In genomic region chr20:37406010-37406998, GRCh38 we compare ENCODE assay signal across 1 cellular context.
TF ChIP-seq lines count a peak whose summit lies in the region.

No MANE protein-coding gene starts in this region.

TF ChIP-seq in HepG2, 621 proteins besides CTCF, POLR2A, EP300 and RAD21 (continued from another document and continues in another):
- peak; percentile 99 for TF ChIP-seq ZNF687 (CRISPR knock-in tag; IDR thresholded peaks at IDR 0.05)
- TF ChIP-seq ESRRA (CRISPR knock-in tag; IDR thresholded peaks at IDR 0.05; ENCODE audit: low read depth) = peak; percentile 86
- TF ChIP-seq ZNF747 (CRISPR knock-in tag; IDR thresholded peaks at IDR 0.05; ENCODE audit: borderline replicate concordance) = no peak
- TF ChIP-seq CHCHD3 (CRISPR knock-in tag; IDR thresholded peaks at IDR 0.05) = peak; percentile 96
- TF ChIP-seq SNAPC2 (CRISPR knock-in tag; IDR thresholded peaks at IDR 0.05) = peak; percentile 88; the same call in 1 of the 2 replicates
- no peak for TF ChIP-seq RFXANK (CRISPR knock-in tag; IDR thresholded peaks at IDR 0.05)
- TF ChIP-seq ZNF841 (CRISPR knock-in tag; IDR thresholded peaks at IDR 0.05; ENCODE audit: borderline replicate concordance) = peak; percentile 46; the same call in 1 of the 2 replicates
- 0 out of 2 replicates have a peak, but pooled peaks have one; percentile 66 for TF ChIP-seq KAT7 (CRISPR knock-in tag; IDR thresholded peaks at IDR 0.05; ENCODE audit: borderline replicate concordance)
- TF ChIP-seq SMAD9 (CRISPR knock-in tag; IDR thresholded peaks at IDR 0.05) = no peak
- TF ChIP-seq TARDBP (CRISPR knock-in tag; IDR thresholded peaks at IDR 0.05) = peak; percentile 89
- peak; percentile 84 for TF ChIP-seq TBX2 (CRISPR knock-in tag; IDR thresholded peaks at IDR 0.05; ENCODE audit: borderline replicate concordance)
- TF ChIP-seq SCMH1 (CRISPR knock-in tag; IDR thresholded peaks at IDR 0.05; ENCODE audit: borderline replicate concordance) = no peak
- peak; percentile 57; the same call in 1 of the 2 replicates for TF ChIP-seq ZBTB20 (CRISPR knock-in tag; IDR thresholded peaks at IDR 0.05; ENCODE audit: borderline replicate concordance, low read depth)
- no peak for TF ChIP-seq NCOR1 (IDR thresholded peaks at IDR 0.05; ENCODE audit: borderline replicate concordance, low read length)
- TF ChIP-seq NR2F2 (IDR thresholded peaks at IDR 0.05; ENCODE audit: borderline replicate concordance, low read depth) = 0 out of 2 replicates have a peak, but pooled peaks have one; percentile 34
- no peak for TF ChIP-seq ZNF207 (IDR thresholded peaks at IDR 0.05; ENCODE audit: borderline replicate concordance)
- TF ChIP-seq CCAR2 (optimal IDR thresholded peaks at IDR 0.05; ENCODE audit: low read depth, low read length) = no peak
- peak; percentile 83 for TF ChIP-seq RBFOX2 (IDR thresholded peaks at IDR 0.05; ENCODE audit: low read depth, low read length)
- TF ChIP-seq RARG (CRISPR knock-in tag; IDR thresholded peaks at IDR 0.05; ENCODE audit: low read depth) = no peak; the same call in 1 of the 2 replicates
- TF ChIP-seq ZNF264 (CRISPR knock-in tag; IDR thresholded peaks at IDR 0.05) = no peak
- peak; percentile 85 for TF ChIP-seq ZNF605 (CRISPR knock-in tag; IDR thresholded peaks at IDR 0.05)
- TF ChIP-seq NFYC (CRISPR knock-in tag; IDR thresholded peaks at IDR 0.05) = no peak
- TF ChIP-seq FOXP4 (CRISPR knock-in tag; IDR thresholded peaks at IDR 0.05) = 0 out of 2 replicates have a peak, but pooled peaks have one; percentile 28
- peak; percentile 61; the same call in 1 of the 2 replicates for TF ChIP-seq ZNF839 (CRISPR knock-in tag; IDR thresholded peaks at IDR 0.05; ENCODE audit: borderline replicate concordance)
- TF ChIP-seq UBTF (CRISPR knock-in tag; IDR thresholded peaks at IDR 0.05) = peak; percentile 28; the same call in 1 of the 2 replicates
- no peak; the same call in 1 of the 2 replicates for TF ChIP-seq KDM3A (CRISPR knock-in tag; IDR thresholded peaks at IDR 0.05; ENCODE audit: low read depth)
- TF ChIP-seq CENPBD1 (CRISPR knock-in tag; IDR thresholded peaks at IDR 0.05; ENCODE audit: borderline replicate concordance, low read depth) = no peak; the same call in 1 of the 2 replicates
- peak; percentile 85; the same call in 1 of the 2 replicates for TF ChIP-seq ELK4 (CRISPR knock-in tag; IDR thresholded peaks at IDR 0.05; ENCODE audit: borderline replicate concordance)
- TF ChIP-seq ZFX (CRISPR knock-in tag; IDR thresholded peaks at IDR 0.05; ENCODE audit: low read depth) = peak; percentile 59; the same call in 1 of the 2 replicates
- TF ChIP-seq KIAA2018 (CRISPR knock-in tag; IDR thresholded peaks at IDR 0.05; ENCODE audit: borderline replicate concordance) = no peak
- TF ChIP-seq ZNF737 (CRISPR knock-in tag; IDR thresholded peaks at IDR 0.05; ENCODE audit: borderline replicate concordance) = no peak
- TF ChIP-seq DPF2 (CRISPR knock-in tag; IDR thresholded peaks at IDR 0.05; ENCODE audit: borderline replicate concordance, low read depth) = no peak
- TF ChIP-seq IRF9 (CRISPR knock-in tag; IDR thresholded peaks at IDR 0.05; ENCODE audit: borderline replicate concordance) = peak; percentile 99
